1 cellular context compared by ENCODE assay signal in the genomic region with DNA sequence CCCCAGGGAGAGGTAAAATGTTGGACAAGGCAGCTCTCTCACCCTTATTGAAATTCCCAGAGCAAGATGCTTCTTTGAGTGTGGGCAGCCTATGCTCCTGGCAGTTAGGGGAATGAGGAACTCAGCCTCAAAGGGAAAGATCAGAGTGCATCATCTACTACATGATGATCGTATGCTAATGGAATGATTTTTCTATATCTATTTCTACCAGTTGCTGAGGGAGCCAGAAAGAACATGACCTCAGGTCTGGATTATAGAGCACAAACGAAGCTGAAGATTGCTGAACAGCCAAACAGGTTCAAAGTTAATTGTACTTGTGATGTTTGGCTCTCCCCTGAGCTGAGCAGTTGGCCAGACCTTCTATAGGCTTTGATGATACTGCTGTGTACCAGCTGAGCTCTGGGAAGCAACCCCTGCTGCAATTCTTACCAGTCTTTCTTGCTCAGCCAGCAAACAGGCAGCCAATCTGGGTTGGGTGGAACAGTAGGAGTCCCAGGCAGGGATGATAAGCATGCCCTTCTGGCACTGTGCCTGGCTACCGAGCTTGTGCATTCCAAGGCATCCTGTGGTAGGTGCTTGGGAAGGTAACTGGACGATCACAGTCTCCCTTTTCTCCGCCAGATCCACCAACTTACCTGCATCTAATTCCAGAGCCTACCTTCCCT.
TF ChIP-seq lines count a peak whose summit lies in the region.

No MANE protein-coding gene starts in this region.

TF ChIP-seq in H1, 55 proteins besides CTCF, POLR2A, EP300 and RAD21:
- TF ChIP-seq SP1 (IDR thresholded peaks at IDR 0.05; ENCODE audit: low read depth, low read length) (no peak), PHF8 (conservative IDR thresholded peaks at IDR 0.05; ENCODE audit: low read depth, low read length) (no peak), ASH2L (IDR thresholded peaks at IDR 0.05; ENCODE audit: low read length) (no peak), GABPA (IDR thresholded peaks at IDR 0.05; ENCODE audit: borderline replicate concordance, insufficient read depth, low read length) (no peak), POU5F1 (IDR thresholded peaks at IDR 0.05; ENCODE audit: low read depth, low read length) (no peak), KDM5A (IDR thresholded peaks at IDR 0.05; ENCODE audit: low read length) (no peak)
